Comparison of ENCODE assay signal across 13 cellular contexts in genomic region chr19:27740396-27740795, GRCh38.
"Had no signal": no experiment of that assay in that cellular context is flagged by ENCODE, and none has a peak within 500 bp of the region (broad histone marks: within the 10 kb centered on the region; RNA-seq: fewer than 3 reads in every experiment).

No MANE protein-coding gene starts in this region.

- H2AFZ ChIP-seq: hepatocyte had no signal

- H3K27me3 ChIP-seq: hepatocyte, tibial artery had no signal

- ATAC-seq: T-cell had no signal

- H3K27me3 Mint-ChIP-seq: activated CD4-positive, alpha-beta memory T cell treated with anti-CD3 and anti-CD28 coated beads for 36 hours; activated naive CD4-positive, alpha-beta T cell treated with anti-CD3 and anti-CD28 coated beads, Interleukin-2, amount 10 ng/mL, durations not matched to agents 7 days and 5 days; brain; T-cell had no signal

- H3K4me1 Mint-ChIP-seq: activated naive CD4-positive, alpha-beta T cell treated with anti-CD3 and anti-CD28 coated beads, Interleukin-2, amount 10 ng/mL, durations not matched to agents 7 days and 5 days; brain; nephron progenitor cell; T-cell had no signal

- H3K79me2 ChIP-seq: hepatocyte had no signal

- H3K4me2 ChIP-seq: hepatocyte had no signal

- H3K4me3 Mint-ChIP-seq: activated CD4-positive, alpha-beta memory T cell treated with anti-CD3 and anti-CD28 coated beads for 36 hours; activated naive CD4-positive, alpha-beta T cell treated with anti-CD3 and anti-CD28 coated beads, Interleukin-2, amount 10 ng/mL, durations not matched to agents 7 days and 5 days; brain; nephron progenitor cell; T-cell had no signal

- H3K36me3 Mint-ChIP-seq: activated naive CD4-positive, alpha-beta T cell treated with anti-CD3 and anti-CD28 coated beads, Interleukin-2, amount 10 ng/mL, durations not matched to agents 7 days and 5 days; brain had no signal

- H3K27ac ChIP-seq: hepatocyte, tibial artery, VCaP had no signal

- H3K27ac Mint-ChIP-seq: activated CD4-positive, alpha-beta memory T cell treated with anti-CD3 and anti-CD28 coated beads for 36 hours; activated naive CD4-positive, alpha-beta T cell treated with anti-CD3 and anti-CD28 coated beads, Interleukin-2, amount 10 ng/mL, durations not matched to agents 7 days and 5 days; brain; nephron progenitor cell; T-cell had no signal

- DNase-seq: activated CD4-positive, alpha-beta memory T cell treated with anti-CD3 and anti-CD28 coated beads for 36 hours; activated CD8-positive, alpha-beta memory T cell treated with anti-CD3 and anti-CD28 coated beads, Interleukin-2, amount 50 U/mL, for 4 hours; activated naive CD4-positive, alpha-beta T cell treated with anti-CD3 and anti-CD28 coated beads, Interleukin-2, amount 10 ng/mL, durations not matched to agents 7 days and 5 days; cerebellar nuclear complex; dermis blood vessel endothelial cell; erythroblast; kidney glomerular epithelial cell; nephron progenitor cell; T-cell; tibial artery had no signal

- H3K4me1 ChIP-seq: tibial artery had no signal

- H3K4me3 ChIP-seq: hepatocyte, tibial artery had no signal
